ENCODE assay signal across 21 cellular contexts in genomic region chr16:66399031-66399430, GRCh38. TPM values are rescaled to one million over a fixed set of nuclear protein-coding genes. Genes with fewer than 3 reads are reported as not detected.
"Had no signal": no experiment of that assay in that cellular context is flagged by ENCODE, and none has a peak within 500 bp of the region (broad histone marks: within the 10 kb centered on the region; RNA-seq: fewer than 3 reads in every experiment).

No MANE protein-coding gene starts in this region.

- H3K4me1 Mint-ChIP-seq: activated CD4-positive, alpha-beta T cell treated with anti-CD3 and anti-CD28 coated beads for 36 hours; activated CD8-positive, alpha-beta memory T cell treated with anti-CD3 and anti-CD28 coated beads, Interleukin-2, amount 10 ng/mL, durations not matched to agents 7 days and 5 days; activated naive CD8-positive, alpha-beta T cell treated with anti-CD3 and anti-CD28 coated beads, Interleukin-2, amount 10 ng/mL, durations not matched to agents 7 days and 5 days had no signal

- H3K27ac ChIP-seq: body of pancreas, dorsolateral prefrontal cortex, left lung, skin epidermis had no signal

- H3K27me3 ChIP-seq: body of pancreas, left lung had no signal

- H3K27me3 Mint-ChIP-seq: stimulated activated naive CD8-positive, alpha-beta T cell treated with anti-CD3 and anti-CD28 coated beads, Interleukin-15, Interleukin-2, amounts not matched to agents 100 ng/mL and 50 ng/mL, for 24 hours had no signal

- H3K4me1 ChIP-seq: body of pancreas, left lung had no signal

- H3K4me3 Mint-ChIP-seq: activated CD4-positive, alpha-beta memory T cell treated with anti-CD3 and anti-CD28 coated beads for 36 hours; activated CD4-positive, alpha-beta T cell treated with anti-CD3 and anti-CD28 coated beads for 36 hours; activated CD8-positive, alpha-beta memory T cell treated with anti-CD3 and anti-CD28 coated beads, Interleukin-2, amount 10 ng/mL, durations not matched to agents 7 days and 5 days; activated naive CD8-positive, alpha-beta T cell treated with anti-CD3 and anti-CD28 coated beads, Interleukin-2, amount 10 ng/mL, durations not matched to agents 7 days and 5 days; stimulated activated naive CD8-positive, alpha-beta T cell treated with anti-CD3 and anti-CD28 coated beads, Interleukin-15, Interleukin-2, amounts not matched to agents 100 ng/mL and 50 ng/mL, for 24 hours; T-helper 2 cell treated with Interferon-gamma antibody and Interleukin-4, amounts not matched to agents 5 μg/mL and 100 μg/mL, for 36 hours; WTC11 had no signal

- H3K27ac Mint-ChIP-seq: activated CD4-positive, alpha-beta memory T cell treated with anti-CD3 and anti-CD28 coated beads for 36 hours; activated CD4-positive, alpha-beta T cell treated with anti-CD3 and anti-CD28 coated beads for 36 hours; activated CD8-positive, alpha-beta memory T cell treated with anti-CD3 and anti-CD28 coated beads, Interleukin-2, amount 10 ng/mL, durations not matched to agents 7 days and 5 days; activated naive CD8-positive, alpha-beta T cell treated with anti-CD3 and anti-CD28 coated beads, Interleukin-2, amount 10 ng/mL, durations not matched to agents 7 days and 5 days; activated T-helper 2 cell treated with anti-CD3 and anti-CD28 coated beads, Interferon-gamma antibody, Interleukin-2, Interleukin-4, amounts not matched to agents 10 μg/mL and 5 μg/mL and 100 μg/mL, durations not matched to agents 14 hours and 24 hours and 36 hours; progenitor cell of endocrine pancreas; stimulated activated naive CD8-positive, alpha-beta T cell treated with anti-CD3 and anti-CD28 coated beads, Interleukin-15, Interleukin-2, amounts not matched to agents 100 ng/mL and 50 ng/mL, for 24 hours; T-helper 2 cell treated with Interferon-gamma antibody and Interleukin-4, amounts not matched to agents 5 μg/mL and 100 μg/mL, for 36 hours; WTC11 had no signal

- H3K4me3 ChIP-seq: body of pancreas, dorsolateral prefrontal cortex, left lung, skin epidermis had no signal

- H3K9me3 Mint-ChIP-seq: activated CD4-positive, alpha-beta memory T cell treated with anti-CD3 and anti-CD28 coated beads for 36 hours; activated naive CD8-positive, alpha-beta T cell treated with anti-CD3 and anti-CD28 coated beads, Interleukin-2, amount 10 ng/mL, durations not matched to agents 7 days and 5 days; activated T-helper 2 cell treated with anti-CD3 and anti-CD28 coated beads, Interferon-gamma antibody, Interleukin-2, Interleukin-4, amounts not matched to agents 10 μg/mL and 5 μg/mL and 100 μg/mL, durations not matched to agents 14 hours and 24 hours and 36 hours; stimulated activated naive CD8-positive, alpha-beta T cell treated with anti-CD3 and anti-CD28 coated beads, Interleukin-15, Interleukin-2, amounts not matched to agents 100 ng/mL and 50 ng/mL, for 24 hours; T-helper 2 cell treated with Interferon-gamma antibody and Interleukin-4, amounts not matched to agents 5 μg/mL and 100 μg/mL, for 36 hours; WTC11 had no signal

- ATAC-seq: activated CD4-positive, alpha-beta T cell treated with anti-CD3 and anti-CD28 coated beads for 36 hours; activated CD8-positive, alpha-beta memory T cell treated with anti-CD3 and anti-CD28 coated beads, Interleukin-2, amount 10 ng/mL, durations not matched to agents 7 days and 5 days; body of pancreas; left lung; WTC11 had no signal

- H3K9me3 ChIP-seq: body of pancreas, left lung had no signal

- DNase-seq: activated CD4-positive, alpha-beta memory T cell treated with anti-CD3 and anti-CD28 coated beads for 36 hours; activated CD4-positive, alpha-beta T cell treated with anti-CD3 and anti-CD28 coated beads for 36 hours; activated CD8-positive, alpha-beta memory T cell treated with anti-CD3 and anti-CD28 coated beads, Interleukin-2, amount 10 ng/mL, durations not matched to agents 7 days and 5 days; activated naive CD4-positive, alpha-beta T cell treated with Interleukin-2 at 50 U/mL for 16 hours; activated naive CD8-positive, alpha-beta T cell treated with anti-CD3 and anti-CD28 coated beads, Interleukin-2, amount 10 ng/mL, durations not matched to agents 7 days and 5 days; activated T-cell treated with anti-CD3 and anti-CD28 coated beads, Interleukin-2, amount 50 U/mL, for 1 hour; body of pancreas; central memory CD4-positive, alpha-beta T cell; dorsolateral prefrontal cortex; hippocampal formation; left lung; occipital lobe; stimulated activated CD4-positive, alpha-beta T cell treated with anti-CD3 and anti-CD28 coated beads, Interleukin-2, amount 100 ng/mL, for 48 hours; trophoblast cell had no signal

- H3K36me3 Mint-ChIP-seq: activated CD4-positive, alpha-beta memory T cell treated with anti-CD3 and anti-CD28 coated beads for 36 hours; activated CD8-positive, alpha-beta memory T cell treated with anti-CD3 and anti-CD28 coated beads, Interleukin-2, amount 10 ng/mL, durations not matched to agents 7 days and 5 days; activated naive CD8-positive, alpha-beta T cell treated with anti-CD3 and anti-CD28 coated beads, Interleukin-2, amount 10 ng/mL, durations not matched to agents 7 days and 5 days; WTC11 had no signal

RNA-seq across cellular contexts. Expression of gene BEAN1, which starts 28.1 kb away (rescaled TPM):
- total RNA-seq: activated CD4-positive, alpha-beta memory T cell treated with anti-CD3 and anti-CD28 coated beads for 36 hours; activated CD4-positive, alpha-beta T cell treated with anti-CD3 and anti-CD28 coated beads for 36 hours; activated CD8-positive, alpha-beta memory T cell treated with anti-CD3 and anti-CD28 coated beads, Interleukin-2, amount 10 ng/mL, durations not matched to agents 7 days and 5 days; activated naive CD8-positive, alpha-beta T cell treated with anti-CD3 and anti-CD28 coated beads, Interleukin-2, amount 10 ng/mL, durations not matched to agents 7 days and 5 days; activated T-helper 2 cell treated with anti-CD3 and anti-CD28 coated beads, Interferon-gamma antibody, Interleukin-2, Interleukin-4, amounts not matched to agents 10 μg/mL and 5 μg/mL and 100 μg/mL, durations not matched to agents 14 hours and 24 hours and 36 hours; body of pancreas; progenitor cell of endocrine pancreas; WTC11 had no signal

RNA-seq across cellular contexts. Expression of gene CDH5, which starts 32.5 kb away (rescaled TPM):
- total RNA-seq: activated CD4-positive, alpha-beta memory T cell treated with anti-CD3 and anti-CD28 coated beads for 36 hours; activated CD4-positive, alpha-beta T cell treated with anti-CD3 and anti-CD28 coated beads for 36 hours; activated CD8-positive, alpha-beta memory T cell treated with anti-CD3 and anti-CD28 coated beads, Interleukin-2, amount 10 ng/mL, durations not matched to agents 7 days and 5 days; activated naive CD8-positive, alpha-beta T cell treated with anti-CD3 and anti-CD28 coated beads, Interleukin-2, amount 10 ng/mL, durations not matched to agents 7 days and 5 days; activated T-helper 2 cell treated with anti-CD3 and anti-CD28 coated beads, Interferon-gamma antibody, Interleukin-2, Interleukin-4, amounts not matched to agents 10 μg/mL and 5 μg/mL and 100 μg/mL, durations not matched to agents 14 hours and 24 hours and 36 hours; myocyte had no signal
